In the genomic region with DNA sequence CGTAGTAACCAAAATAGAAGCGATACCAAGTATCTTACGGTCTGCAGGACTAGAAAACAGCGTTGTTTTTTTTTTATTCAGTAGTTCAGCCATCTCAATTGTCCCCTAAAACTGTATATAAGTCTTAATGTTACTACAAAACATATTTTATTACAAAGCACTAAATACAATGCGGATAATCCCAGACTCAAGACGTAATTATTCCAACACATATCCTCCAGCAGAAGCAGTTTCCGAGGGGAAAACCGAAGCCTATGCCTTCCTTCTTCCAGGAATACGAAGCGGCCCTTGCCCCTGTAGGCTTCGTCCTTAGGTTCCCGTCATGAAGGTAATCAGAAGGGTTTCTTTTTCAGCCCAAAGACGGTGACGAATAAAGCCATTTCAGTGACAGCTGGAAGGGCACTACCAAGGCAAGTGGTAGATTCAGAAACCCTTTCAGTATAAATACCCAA, we compare ENCODE assay signal across 8 cellular contexts. TPM values are rescaled to one million over a fixed set of nuclear protein-coding genes. Genes with fewer than 3 reads are reported as not detected.
DNase-seq lines count a peak whose midpoint lies in the region; FAIRE-seq and TF ChIP-seq lines count a peak whose summit lies in the region.

No MANE protein-coding gene starts in this region.

- no peak overlapping the region for H3K14ac ChIP-seq in trophoblast cell (ENCODE audit: low read length)

- peak overlapping the region; percentile 0 for H4K91ac ChIP-seq in trophoblast cell (ENCODE audit: low read depth, low read length)

- no peak overlapping the region for H4K12ac ChIP-seq in trophoblast cell (ENCODE audit: low read depth, low read length)

- peaks cover 12% of the 10 kb centered on the region for H3K79me1 ChIP-seq in trophoblast cell (ENCODE audit: low read length)

- H3K9me3 ChIP-seq in PC-9 (ENCODE audit: insufficient read depth, low read depth) (no peaks in the 10 kb centered on the region), esophagus muscularis mucosa (no peaks in the 10 kb centered on the region), trophoblast cell (ENCODE audit: insufficient read depth, low read depth, low read length) (no peaks in the 10 kb centered on the region)

- peaks cover 20% of the 10 kb centered on the region for H3F3A ChIP-seq in PC-9 (ENCODE audit: insufficient read depth, low read depth)

- H3K4me2 ChIP-seq in PC-9 (peak overlapping the region; percentile 82), trophoblast cell (ENCODE audit: low read length) (peak overlapping the region; percentile 85)

- intact Hi-C loops in PC-9 (cut with micrococcal nuclease; ENCODE audit: unreplicated experiment) (loop anchor here (1.0 to 5.0 kb wide), 4 partner anchors 10 to 48 kb away; no protein-coding TSS in a partner anchor), esophagus muscularis mucosa (cut with DNase I) (no loop called here)

- H3K4me3 ChIP-seq in GM12864 (ENCODE audit: low read depth, low read length) (peak overlapping the region; percentile 43), PC-9 (peak overlapping the region; percentile 63), esophagus muscularis mucosa (peak overlapping the region; percentile 41 to 59 (median 49)), trophoblast cell (ENCODE audit: low read depth, low read length) (no peak overlapping the region)

- H2AK5ac ChIP-seq in trophoblast cell (ENCODE audit: low read length): no peak overlapping the region

- no peak for TF ChIP-seq EP300 in esophagus muscularis mucosa (IDR thresholded peaks at IDR 0.05)

- H2AFZ ChIP-seq in PC-9 (peak overlapping the region; percentile 75), trophoblast cell (ENCODE audit: insufficient read depth, low read length, poor library complexity) (peak overlapping the region; percentile 72)

- H3K27me3 ChIP-seq in PC-9 (ENCODE audit: insufficient read depth, low read depth) (no peaks in the 10 kb centered on the region), esophagus muscularis mucosa (no peaks in the 10 kb centered on the region), trophoblast cell (ENCODE audit: insufficient read depth, low read length) (no peaks in the 10 kb centered on the region)

- H4K20me1 ChIP-seq in PC-9 (ENCODE audit: insufficient read depth): no peaks in the 10 kb centered on the region

- H2BK120ac ChIP-seq in trophoblast cell (ENCODE audit: insufficient read depth, low read length, poor library complexity): peak overlapping the region; percentile 38

- DNase-seq in GM12864 (ENCODE audit: low read depth): no peak
- no peak for DNase-seq in PC-9
- DNase-seq in esophagus muscularis mucosa (ENCODE audit: extremely low spot score): no peak
- no peak for DNase-seq in trophoblast cell
- no peak for DNase-seq in cortex of kidney (lab: John Stamatoyannopoulos, UW)
- DNase-seq in frontal cortex (ENCODE audit: low spot score in 2 of 2): no peak
- no peak for DNase-seq in stimulated activated CD4-positive, alpha-beta T cell treated with anti-CD3 and anti-CD28 coated beads, Interleukin-15, amount 100 ng/mL, for 24 hours
- DNase-seq in NCI-H1436 (lab: John Stamatoyannopoulos, UW): no peak

- no peak for FAIRE-seq in frontal cortex (lab: Jason Lieb, UNC)

- CTCF ChIA-PET in PC-9 (lab: Charles Lee): interaction anchor here (0.7 to 1.0 kb wide), 2 partner anchors 16 to 127 kb away, joined by 3 read pairs; no protein-coding TSS in a partner anchor

- no peaks in the 10 kb centered on the region for H3K9me2 ChIP-seq in PC-9 (ENCODE audit: insufficient read depth)

- H3K9ac ChIP-seq in trophoblast cell (ENCODE audit: low read length): no peak overlapping the region

- H3K79me2 ChIP-seq in PC-9 (ENCODE audit: low read depth) (no peaks in the 10 kb centered on the region), trophoblast cell (ENCODE audit: control insufficient read depth, insufficient read depth, low read length, poor library complexity) (peaks cover 6% of the 10 kb centered on the region)

- H3K4me1 ChIP-seq in PC-9 (replicated peaks; ENCODE audit: insufficient read depth) (0 out of 2 replicates have a peak, but pooled peaks cover 7% of the 10 kb centered on the region), esophagus muscularis mucosa (peaks cover 29 to 50% (median 40%) of the 10 kb centered on the region in 4 donors), trophoblast cell (ENCODE audit: control insufficient read depth in 1 of 2, insufficient read depth in 2 of 2, low read length in 2 of 2) (peaks cover 19 to 21% of the 10 kb centered on the region in 2 experiments)

- H3K27ac ChIP-seq in PC-9: peak overlapping the region; percentile 93
- peak overlapping the region; percentile 81 to 89 (median 86) for H3K27ac ChIP-seq in esophagus muscularis mucosa (replicated peaks in 1 of 4)
- H3K27ac ChIP-seq in trophoblast cell (ENCODE audit: low read depth, low read length): peak overlapping the region; percentile 90

- peak overlapping the region; percentile 13 for H2BK5ac ChIP-seq in trophoblast cell (ENCODE audit: low read depth, low read length, poor library complexity)

- no peak overlapping the region for H3K18ac ChIP-seq in trophoblast cell (ENCODE audit: low read length)

- H4K8ac ChIP-seq in trophoblast cell (ENCODE audit: low read depth, low read length): peak overlapping the region; percentile 78

- no peak for TF ChIP-seq POLR2A in esophagus muscularis mucosa (IDR thresholded peaks at IDR 0.05; ENCODE audit: low read depth)

- no peak overlapping the region for H3K4ac ChIP-seq in trophoblast cell (ENCODE audit: low read depth, low read length)

- TF ChIP-seq CTCF in GM12864 (IDR thresholded peaks at IDR 0.05; ENCODE audit: low read depth, low read length, missing control alignments): no peak
- TF ChIP-seq CTCF in PC-9 (conservative IDR thresholded peaks at IDR 0.05): no peak
- TF ChIP-seq CTCF in esophagus muscularis mucosa (IDR thresholded peaks at IDR 0.05): no peak

- 3% methylated on average over 14 of the region's 14 CpGs for WGBS in esophagus muscularis mucosa
- no CpG with 5 or more reads among the region's 14 CpGs for WGBS in trophoblast cell (ENCODE audit: extremely low coverage, insufficient coverage, insufficient read length)

- H3K23ac ChIP-seq in trophoblast cell (ENCODE audit: low read length): no peak overlapping the region

- H3K36me3 ChIP-seq in PC-9 (ENCODE audit: low read depth): no peaks in the 10 kb centered on the region
- no peaks in the 10 kb centered on the region for H3K36me3 ChIP-seq in esophagus muscularis mucosa
- no peaks in the 10 kb centered on the region for H3K36me3 ChIP-seq in trophoblast cell (ENCODE audit: control insufficient read depth in 1 of 2, insufficient read depth in 2 of 2, low read length in 2 of 2)

- POLR2A ChIA-PET in PC-9 (lab: Charles Lee; ENCODE audit: unreplicated experiment): interaction anchor here (0.6 to 1.2 kb wide), 11 partner anchors 14 to 158 kb away, joined by 3 to 13 read pairs (median 6); partner anchors contain the start of genes BORCS6 and SLC25A35

- BruUV-seq in PC-9 (replicated peaks; lab: Mats Ljungman, UMichigan): no TSS peak

- peak overlapping the region; percentile 38 for H2BK12ac ChIP-seq in trophoblast cell (ENCODE audit: low read length)

RNA-seq across cellular contexts. Expression of gene TMEM107, which starts 2.3 kb away (rescaled TPM):
- total RNA-seq in PC-9 (2021) (58.5 and 59.1 TPM in 2 replicates), esophagus muscularis mucosa (10 to 100 TPM; 10.4 to 17.8 (median 13.6) TPM), frontal cortex (23.6 TPM)
- 7.4 and 7.6 TPM in 2 replicates for polyA plus RNA-seq in trophoblast cell (2013)

RNA-seq across cellular contexts. Expression of gene VAMP2, which starts 11.1 kb away (rescaled TPM):
- total RNA-seq in PC-9 (2021) (29.3 and 35.1 TPM in 2 replicates), esophagus muscularis mucosa (10 to 100 TPM; 23.7 to 36.4 (median 33.0) TPM), frontal cortex (23.6 TPM)
- 31.6 and 33.5 TPM in 2 replicates for polyA plus RNA-seq in trophoblast cell (2013)

RNA-seq across cellular contexts. Expression of gene BORCS6, which starts 16.1 kb away (rescaled TPM):
- total RNA-seq in PC-9 (2021) (6.4 and 8.0 TPM in 2 replicates), esophagus muscularis mucosa (10 to 100 TPM in 3 of 4 donors, 1 to 10 TPM in 1; 8.6 to 22.4 (median 13.9) TPM), frontal cortex (7.7 TPM)
- polyA plus RNA-seq in trophoblast cell (2013): 3.3 and 3.6 TPM in 2 replicates

RNA-seq across cellular contexts. Expression of gene PER1, which starts 21.7 kb away (rescaled TPM):
- total RNA-seq in PC-9 (2021) (60.2 and 78.7 TPM in 2 replicates), esophagus muscularis mucosa (100 to 1,000 TPM; 127 to 263 (median 168) TPM), frontal cortex (6.5 TPM)
- polyA plus RNA-seq in trophoblast cell (2013): 13.5 and 14.1 TPM in 2 replicates

RNA-seq across cellular contexts. Expression of gene AURKB, which starts 36.5 kb away (rescaled TPM):
- total RNA-seq in PC-9 (2021) (159 and 167 TPM in 2 replicates), esophagus muscularis mucosa (1 to 10 TPM in 1 of 4 donors, not detected in 3; 1.5 TPM), frontal cortex (3.7 TPM)
- polyA plus RNA-seq in trophoblast cell (2013): 77.1 and 81.2 TPM in 2 replicates
